In genomic region chr11:108647701-108648527, GRCh38 we compare ENCODE assay signal across 8 cellular contexts. TPM values are rescaled to one million over a fixed set of nuclear protein-coding genes. Genes with fewer than 3 reads are reported as not detected.
DNase-seq lines count a peak whose midpoint lies in the region; ATAC-seq and TF ChIP-seq lines count a peak whose summit lies in the region.

No MANE protein-coding gene starts in this region.

- H3K27me3 ChIP-seq in RWPE2 (ENCODE audit: insufficient read depth, poor library complexity, severe bottlenecking) = no peaks in the 10 kb centered on the region
- H3K27me3 ChIP-seq in ovary = no peaks in the 10 kb centered on the region
- H3K27me3 ChIP-seq in transverse colon = no peaks in the 10 kb centered on the region

- H3K27ac ChIP-seq in RWPE2 (ENCODE audit: poor library complexity, severe bottlenecking) (no peak overlapping the region), ovary (no peak overlapping the region), transverse colon (no peak overlapping the region)

- H3K9me3 ChIP-seq in RWPE2 (ENCODE audit: severe bottlenecking) (no peaks in the 10 kb centered on the region), ovary (no peaks in the 10 kb centered on the region), transverse colon (no peaks in the 10 kb centered on the region)

- ATAC-seq in GM21717 (IDR thresholded peaks at IDR 0.05; ENCODE audit: unreplicated experiment) = peak; percentile 83
- ATAC-seq in RWPE2 (ENCODE audit: low read depth) = peak; percentile 99

- TF ChIP-seq EP300 in ovary (IDR thresholded peaks at IDR 0.05) (no peak), transverse colon (IDR thresholded peaks at IDR 0.05; ENCODE audit: low read depth) (no peak)

- WGBS in ovary, 3 donors = 51 to 60% (median 55%) methylated on average over 9 of the region's 9 CpGs
- 45 to 55% methylated on average over 4 to 9 of the region's 9 CpGs for WGBS in transverse colon (ENCODE audit: low coverage in 1 of 2), 2 donors

- TF ChIP-seq CTCF in LNCAP (IDR thresholded peaks at IDR 0.05) = peak; percentile 89
- peak; percentile 94 for TF ChIP-seq CTCF in RWPE2 (IDR thresholded peaks at IDR 0.05; ENCODE audit: poor library complexity, severe bottlenecking)
- peak; percentile 25 to 52 (median 37) for TF ChIP-seq CTCF in ovary (IDR thresholded peaks at IDR 0.05)
- peak; percentile 61 to 73 (median 67) for TF ChIP-seq CTCF in transverse colon (IDR thresholded peaks at IDR 0.05)

- H3K4me1 ChIP-seq in RWPE2 (ENCODE audit: insufficient read depth, poor library complexity, severe bottlenecking) = peaks cover 5% of the 10 kb centered on the region
- H3K4me1 ChIP-seq in ovary (ENCODE audit: insufficient read depth) = no peaks in the 10 kb centered on the region
- peaks cover 0 to 15% (median 7%) of the 10 kb centered on the region in 4 donors for H3K4me1 ChIP-seq in transverse colon

- no peaks in the 10 kb centered on the region for H3K36me3 ChIP-seq in RWPE2 (ENCODE audit: low read depth)
- no peaks in the 10 kb centered on the region for H3K36me3 ChIP-seq in ovary
- H3K36me3 ChIP-seq in transverse colon = no peaks in the 10 kb centered on the region

- DNase-seq in DMS53 (lab: John Stamatoyannopoulos, UW) (peak; percentile 94), RWPE2 (ENCODE audit: low spot score) (no peak), globus pallidus (ENCODE audit: low spot score) (peak; percentile 77), ovary (peak; percentile 35 to 64 (median 60)), transverse colon (peak; percentile 71)
- DNase-seq in activated gamma-delta T cell treated with anti-CD3 and anti-CD28 coated beads, Interleukin-2, amount 50 U/mL, for 16 hours (ENCODE audit: low read depth) = peak; percentile 36

- in situ Hi-C loops in transverse colon (cut with MboI; ENCODE audit: low pct_ligation_motif_present in 1 of 4, low pct_unique_long_range_greater_than_20kb in 1 of 4, low sequenced_read_pairs in 3 of 4) = loop anchor here in 1 of 4 donors (10.0 kb wide), 1 partner anchor 233 kb away; no protein-coding TSS in a partner anchor

- no peak overlapping the region for H3K4me3 ChIP-seq in RWPE2 (ENCODE audit: severe bottlenecking)
- H3K4me3 ChIP-seq in ovary = no peak overlapping the region
- no peak overlapping the region for H3K4me3 ChIP-seq in transverse colon

- no peak for TF ChIP-seq POLR2A in ovary (IDR thresholded peaks at IDR 0.05)
- TF ChIP-seq POLR2A in transverse colon (IDR thresholded peaks at IDR 0.05) = no peak

- intact Hi-C loops in ovary (cut with DNase I) (loop anchor here in 1 of 4 donors (5.0 kb wide), 1 partner anchor 641 kb away; the partner anchor contains the start of gene CUL5), transverse colon (cut with DNase I; ENCODE audit: low total_unique reads) (loop anchor here (5.0 kb wide), 1 partner anchor 231 kb away; no protein-coding TSS in a partner anchor)

RNA-seq across cellular contexts. Expression of gene DDX10, which starts 17.0 kb away (rescaled TPM):
- 10 to 100 TPM; 13.1 to 34.3 (median 26.4) TPM for total RNA-seq in ovary
- polyA plus RNA-seq in ovary = 10 to 100 TPM; 18.3 to 20.0 TPM
- 10 to 100 TPM in 2 of 4 donors, 1 to 10 TPM in 2; 7.6 to 38.2 (median 12.6) TPM for total RNA-seq in transverse colon

RNA-seq across cellular contexts. Expression of gene EXPH5, which starts 54.3 kb away (rescaled TPM):
- total RNA-seq in ovary (1 to 10 TPM; 1.1 to 5.7 (median 2.1) TPM), transverse colon (10 to 100 TPM; 19.8 to 73.8 (median 33.2) TPM)
- under 1 TPM; 0.12 to 0.37 TPM for polyA plus RNA-seq in ovary

Comparison
In these comparisons a context has a peak if more than half of its experiments do, and no peak if none do; other contexts are left out.
1. CTCF ChIP-seq: peak in every context shown above with its lines; median percentile 94 in RWPE2; 89 in LNCAP; 67 in transverse colon; 37 in ovary.